In genomic region chr3:42442640-42443039, GRCh38 we compare ENCODE assay signal across 20 cellular contexts. TPM values are rescaled to one million over a fixed set of nuclear protein-coding genes. Genes with fewer than 3 reads are reported as not detected.
DNase-seq lines count a peak whose midpoint lies in the region; ATAC-seq, FAIRE-seq and TF ChIP-seq lines count a peak whose summit lies in the region.
"Had no signal": no experiment of that assay in that cellular context is flagged by ENCODE, and none has a peak within 500 bp of the region (broad histone marks: within the 10 kb centered on the region; RNA-seq: fewer than 3 reads in every experiment).

No MANE protein-coding gene starts in this region.

- H2AFZ ChIP-seq in GM23338 = no peak overlapping the region

- no peaks in the 10 kb centered on the region for H3K79me2 ChIP-seq in GM23338 (replicated peaks; ENCODE audit: insufficient read depth)

- FAIRE-seq in GM19239 (lab: Jason Lieb, UNC) = no peak

- H3K27ac ChIP-seq in GM23338 (ENCODE audit: low read depth) (no peak overlapping the region), foreskin keratinocyte (no peak overlapping the region)
- H3K27ac ChIP-seq: heart right ventricle had no signal

- H3K4me1 Mint-ChIP-seq in GM23338 = peaks cover 44% of the 10 kb centered on the region
- peaks cover 46% of the 10 kb centered on the region for H3K4me1 Mint-ChIP-seq in WTC11

- H3K36me3 Mint-ChIP-seq in GM23338 (ENCODE audit: low read depth) = no peaks in the 10 kb centered on the region
- H3K36me3 Mint-ChIP-seq in WTC11 = no peaks in the 10 kb centered on the region
- H3K36me3 Mint-ChIP-seq: activated naive CD4-positive, alpha-beta T cell treated with anti-CD3 and anti-CD28 coated beads, Interleukin-2, amount 50 U/mL, for 24 hours; brain had no signal

- H3K27me3 ChIP-seq in BJ (ENCODE audit: control insufficient read depth, insufficient read depth, low read length) (peaks cover 6% of the 10 kb centered on the region), GM23338 (ENCODE audit: insufficient read depth) (no peaks in the 10 kb centered on the region), foreskin keratinocyte (peaks cover 44% of the 10 kb centered on the region)

- CTCF ChIA-PET in BJ (lab: Yijun Ruan, JAX) = interaction anchor here (1.0 to 6.5 kb wide), 7 partner anchors 12 to 544 kb away, joined by 3 to 122 read pairs (median 4); no protein-coding TSS in a partner anchor
- CTCF ChIA-PET in WTC11 (lab: Charles Lee) = interaction anchor here (1.0 to 4.3 kb wide), 15 partner anchors 14 to 213 kb away, joined by 3 to 82 read pairs (median 7); partner anchors contain the start of gene VIPR1

- no peaks in the 10 kb centered on the region for H3F3A ChIP-seq in GM23338 (replicated peaks; ENCODE audit: low read depth)

- H4K20me1 ChIP-seq in GM23338 (replicated peaks; ENCODE audit: insufficient read depth) = no peaks in the 10 kb centered on the region

- DNase-seq in BJ (ENCODE audit: low read depth) (no peak), GM23338 (ENCODE audit: low spot score) (peak; percentile 56), WTC11 (ENCODE audit: low spot score) (peak; percentile 61), foreskin keratinocyte (no peak), GM19239 (ENCODE audit: insufficient read length, low spot score) (no peak), NCI-H1436 (lab: John Stamatoyannopoulos, UW) (no peak), HuH-7.5 (ENCODE audit: low spot score) (no peak)
- DNase-seq: activated CD4-positive, alpha-beta T cell treated with anti-CD3 and anti-CD28 coated beads, Interleukin-2, amount 50 U/mL, for 4 hours; activated T-cell treated with anti-CD3 and anti-CD28 coated beads, Interleukin-2, amount 50 U/mL, for 1 hour; Caco-2; heart right ventricle; mucosa of descending colon; NCI-H1105 treated with DMSO at 0.1 percent for 48 hours; OCI-M1; substantia nigra had no signal

- H3K27ac Mint-ChIP-seq in GM23338 (no peak overlapping the region), WTC11 (no peak overlapping the region)
- H3K27ac Mint-ChIP-seq: activated naive CD4-positive, alpha-beta T cell treated with anti-CD3 and anti-CD28 coated beads, Interleukin-2, amount 50 U/mL, for 24 hours had no signal

- TF ChIP-seq CTCF in BJ (IDR thresholded peaks at IDR 0.05; ENCODE audit: insufficient read depth, low read depth, low read length) = 0 out of 2 replicates have a peak, but pooled peaks have one; percentile 9
- TF ChIP-seq CTCF in GM23338 (conservative IDR thresholded peaks at IDR 0.05; ENCODE audit: low read depth in 2 of 2) = peak; percentile 42 to 67
- TF ChIP-seq CTCF in WTC11 (IDR thresholded peaks at IDR 0.05) = no peak
- TF ChIP-seq CTCF in foreskin keratinocyte (conservative IDR thresholded peaks at IDR 0.05) = peak; percentile 26

- H3K9me3 Mint-ChIP-seq in GM23338 = no peaks in the 10 kb centered on the region
- no peaks in the 10 kb centered on the region for H3K9me3 Mint-ChIP-seq in WTC11
- H3K9me3 Mint-ChIP-seq: activated naive CD4-positive, alpha-beta T cell treated with anti-CD3 and anti-CD28 coated beads, Interleukin-2, amount 50 U/mL, for 24 hours; brain had no signal

- H3K4me1 ChIP-seq in GM23338 (ENCODE audit: insufficient read depth) (peaks cover 21% of the 10 kb centered on the region), foreskin keratinocyte (no peaks in the 10 kb centered on the region)
- H3K4me1 ChIP-seq: Caco-2, heart right ventricle had no signal

- H3K9me2 ChIP-seq in GM23338 (ENCODE audit: insufficient read depth) = no peaks in the 10 kb centered on the region; the same call in 1 of the 2 replicates

- H3K36me3 ChIP-seq in BJ (ENCODE audit: control insufficient read depth, insufficient read depth, low read length) = no peaks in the 10 kb centered on the region
- no peaks in the 10 kb centered on the region for H3K36me3 ChIP-seq in GM23338 (ENCODE audit: insufficient read depth)
- H3K36me3 ChIP-seq: heart right ventricle had no signal

- H3K4me3 ChIP-seq in BJ (ENCODE audit: low read depth, low read length) (no peak overlapping the region), GM23338 (no peak overlapping the region)
- H3K4me3 ChIP-seq: heart right ventricle, mucosa of descending colon had no signal

- POLR2A ChIA-PET in BJ (lab: Charles Lee) (no interaction called here), WTC11 (lab: Charles Lee) (no interaction called here)

- ATAC-seq in GM23338 (peak; percentile 28), WTC11 (peak; percentile 22), foreskin keratinocyte (no peak), HG03439 (IDR thresholded peaks at IDR 0.05; ENCODE audit: unreplicated experiment) (no peak)
- ATAC-seq: heart right ventricle, mucosa of descending colon, sciatic nerve had no signal

- H3K4me2 ChIP-seq in GM23338 = no peak overlapping the region

- H3K4me3 Mint-ChIP-seq in GM23338 (no peak overlapping the region), WTC11 (no peak overlapping the region)
- H3K4me3 Mint-ChIP-seq: activated naive CD4-positive, alpha-beta T cell treated with anti-CD3 and anti-CD28 coated beads, Interleukin-2, amount 50 U/mL, for 24 hours; brain had no signal

- H3K27me3 Mint-ChIP-seq in GM23338 (ENCODE audit: insufficient read depth, low read depth, poor library complexity) = peaks cover 15% of the 10 kb centered on the region
- no peaks in the 10 kb centered on the region for H3K27me3 Mint-ChIP-seq in WTC11 (ENCODE audit: low read depth)
- H3K27me3 Mint-ChIP-seq: activated naive CD4-positive, alpha-beta T cell treated with anti-CD3 and anti-CD28 coated beads, Interleukin-2, amount 50 U/mL, for 24 hours had no signal

TF ChIP-seq in GM23338, 12 proteins besides CTCF, POLR2A, EP300 and RAD21 (continues in another document):
- TF ChIP-seq REST (IDR thresholded peaks at IDR 0.05; ENCODE audit: unreplicated experiment) (no peak), ZNF114 (CRISPR knock-in tag; IDR thresholded peaks at IDR 0.05) (no peak), POLR2AphosphoS5 (IDR thresholded peaks at IDR 0.05; ENCODE audit: low read depth) (no peak)

TF ChIP-seq in WTC11, 78 proteins besides CTCF, POLR2A, EP300 and RAD21:
- TF ChIP-seq SMAD3 (CRISPR knock-in tag; IDR thresholded peaks at IDR 0.05; ENCODE audit: borderline replicate concordance) (no peak), ESRRA (CRISPR knock-in tag; IDR thresholded peaks at IDR 0.05; ENCODE audit: borderline replicate concordance) (no peak), ATF6 (CRISPR knock-in tag; IDR thresholded peaks at IDR 0.05) (no peak), ATF3 (CRISPR knock-in tag; conservative IDR thresholded peaks at IDR 0.05) (no peak), GABPB1 (CRISPR knock-in tag; IDR thresholded peaks at IDR 0.05) (no peak), OVOL2 (CRISPR knock-in tag; IDR thresholded peaks at IDR 0.05; ENCODE audit: borderline replicate concordance) (no peak)

RNA-seq across cellular contexts. Expression of gene LYZL4, which starts 32.2 kb away (rescaled TPM):
- polyA plus RNA-seq in BJ (2011; rRNA removed) = not detected in 2 replicates
- not detected in 2 replicates for polyA minus RNA-seq in BJ (2011; rRNA and poly(A)+ RNA removed)
- not detected in 2 replicates for total RNA-seq in GM23338 (2014; rRNA removed; shearing (Covaris generic))
- polyA plus RNA-seq in GM23338 (2016; fragmentation: Nextera tagmentation; extraction: Ambion mirVana) = not detected in 2 replicates
- not detected in 3 replicates for total RNA-seq in WTC11 (2021)
- not detected in 2 replicates for total RNA-seq in foreskin keratinocyte
- not detected in 2 replicates for polyA plus RNA-seq in foreskin keratinocyte
- total RNA-seq: Caco-2, heart right ventricle, mucosa of descending colon, NCI-H460, sciatic nerve had no signal
- polyA plus RNA-seq: heart right ventricle had no signal

RNA-seq across cellular contexts. Expression of gene VIPR1, which starts 59.8 kb away (rescaled TPM):
- polyA plus RNA-seq in BJ (2011; rRNA removed) = not detected in 2 replicates
- not detected in 2 replicates for polyA minus RNA-seq in BJ (2011; rRNA and poly(A)+ RNA removed)
- 13.9 and 19.3 TPM in 2 replicates for total RNA-seq in GM23338 (2014; rRNA removed; shearing (Covaris generic))
- 4.9 and 6.3 TPM in 2 replicates for polyA plus RNA-seq in GM23338 (2016; fragmentation: Nextera tagmentation; extraction: Ambion mirVana)
- 7.1 to 9.4 TPM (median 7.2 TPM) in 3 replicates for total RNA-seq in WTC11 (2021)
- 2.8 and 3.2 TPM in 2 replicates for total RNA-seq in foreskin keratinocyte
- 1.9 and 2.3 TPM in 2 replicates for polyA plus RNA-seq in foreskin keratinocyte
- total RNA-seq: NCI-H460 had no signal

Comparison
In these comparisons a context has a peak if more than half of its experiments do, and no peak if none do; other contexts are left out.
1. DNase-seq: peak in GM23338 (single experiment) and WTC11 (single experiment); none in BJ (single experiment), foreskin keratinocyte (0 of 2), GM19239 (single experiment), NCI-H1436 (single experiment) and HuH-7.5 (single experiment).
2. ATAC-seq: peak in GM23338 (single experiment) and WTC11 (single experiment); none in foreskin keratinocyte (single experiment) and HG03439 (single experiment).